ENCODE assay signal across 1 cellular context in genomic region chr10:52951819-52952218, GRCh38.
TF ChIP-seq lines count a peak whose summit lies in the region.

No MANE protein-coding gene starts in this region.

TF ChIP-seq in K562, 482 proteins besides CTCF, POLR2A, EP300 and RAD21 (continued from another document):
- no peak for TF ChIP-seq ZNF592 (IDR thresholded peaks at IDR 0.05)
- no peak for TF ChIP-seq STAG1 (CRISPR knock-in tag; IDR thresholded peaks at IDR 0.05; ENCODE audit: borderline replicate concordance)
